20 cellular contexts compared by ENCODE assay signal in the genomic region with DNA sequence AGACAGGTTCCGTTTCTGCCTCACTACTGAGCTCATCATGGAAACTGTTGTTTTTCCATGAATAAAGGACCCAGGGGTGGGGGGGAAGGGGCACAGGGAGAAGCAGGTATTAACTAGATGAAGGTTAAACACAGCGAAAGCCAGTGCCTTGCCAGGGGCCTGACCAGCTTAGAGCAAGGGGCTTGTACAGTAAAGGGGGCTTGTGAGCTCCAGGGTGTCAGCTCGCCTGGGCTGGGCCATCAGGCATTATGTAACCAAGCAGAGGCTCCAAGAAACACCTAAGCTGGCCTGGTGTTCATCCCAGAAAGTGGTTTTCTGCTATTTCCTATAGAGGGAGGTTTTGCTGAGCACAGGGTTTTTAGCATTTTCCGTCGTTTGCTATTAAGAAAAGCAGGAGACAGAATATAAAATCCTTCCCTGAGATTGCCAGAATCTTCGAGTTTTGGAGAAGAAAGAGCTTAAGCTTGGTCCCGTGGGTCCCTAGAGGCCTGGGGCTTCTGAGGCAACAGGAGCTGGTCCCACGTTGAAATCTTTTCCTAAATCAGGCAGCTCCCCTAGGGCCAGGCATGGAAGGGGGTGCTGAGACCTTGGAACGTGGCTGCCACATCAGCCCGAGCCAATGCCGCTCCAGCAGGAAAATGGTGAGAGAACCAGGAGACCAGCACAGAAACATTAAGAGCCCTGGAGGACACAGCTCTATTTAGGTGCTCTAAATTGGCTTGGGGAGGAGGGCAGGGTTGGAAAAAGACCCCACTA.
"Had no signal": no experiment of that assay in that cellular context is flagged by ENCODE, and none has a peak within 500 bp of the region (broad histone marks: within the 10 kb centered on the region; RNA-seq: fewer than 3 reads in every experiment).

No MANE protein-coding gene starts in this region.

- FAIRE-seq: colon, endothelial cell of umbilical vein, frontal cortex, islet of Langerhans, keratinocyte had no signal

- H3K4me2 ChIP-seq: hepatocyte had no signal

- DNase-seq: cortex of kidney; dorsolateral prefrontal cortex; effector CD4-positive, alpha-beta T cell; effector memory CD4-positive, alpha-beta T cell; foreskin keratinocyte; heart left ventricle; left cardiac atrium; left lung; left ventricle myocardium superior; lower lobe of right lung; mesenchymal stem cell; midbrain had no signal

- ATAC-seq: foreskin keratinocyte, gastroesophageal sphincter, heart left ventricle, left cardiac atrium, left lung, left ventricle myocardium superior, lower lobe of right lung had no signal

- H3K36me3 ChIP-seq: esophagus muscularis mucosa, gastroesophageal sphincter, heart left ventricle, left lung, lower lobe of right lung had no signal

- H3K4me1 ChIP-seq: foreskin keratinocyte, left lung had no signal

- H3K79me2 ChIP-seq: hepatocyte had no signal

- H2AFZ ChIP-seq: hepatocyte had no signal

- H3K27ac ChIP-seq: dorsolateral prefrontal cortex, esophagus muscularis mucosa, foreskin keratinocyte, gastroesophageal sphincter, heart left ventricle, hepatocyte, left lung, lower lobe of right lung had no signal

- H3K9me3 ChIP-seq: esophagus muscularis mucosa, gastroesophageal sphincter, heart left ventricle, left lung, lower lobe of right lung had no signal

- H3K4me3 ChIP-seq: dorsolateral prefrontal cortex, esophagus muscularis mucosa, gastroesophageal sphincter, heart left ventricle, hepatocyte, left lung, lower lobe of right lung had no signal
